In genomic region chr19:40864739-40865496, GRCh38 we compare ENCODE assay signal across 16 cellular contexts. TPM values are rescaled to one million over a fixed set of nuclear protein-coding genes. Genes with fewer than 3 reads are reported as not detected.
"Had no signal": no experiment of that assay in that cellular context is flagged by ENCODE, and none has a peak within 500 bp of the region (broad histone marks: within the 10 kb centered on the region; RNA-seq: fewer than 3 reads in every experiment).

No MANE protein-coding gene starts in this region.

RNA-seq across cellular contexts. Expression of gene CYP2A6, which starts 14.7 kb away (rescaled TPM):
- total RNA-seq: activated B cell treated with CpG ODN at 0.5 μM for 24 hours; activated T-helper 17 cell treated with anti-CD3 and anti-CD28 coated beads, Interleukin-2, amount 50 U/mL, for 72 hours; esophagus muscularis mucosa; left ventricle myocardium superior; mammary epithelial cell; naive thymus-derived CD8-positive, alpha-beta T cell; occipital lobe; pulmonary artery endothelial cell; right atrium auricular region; suprapubic skin; T-helper 1 cell treated with Interleukin-12 subunit alpha and Interleukin-12 subunit beta and Interleukin-4 antibody, amounts not matched to agents 30 ng/mL and 1 ng/mL, for 36 hours; upper lobe of right lung had no signal
- polyA plus RNA-seq: mammary epithelial cell; naive thymus-derived CD8-positive, alpha-beta T cell; spleen had no signal

RNA-seq across cellular contexts. Expression of gene CYP2A7, which starts 17.1 kb away (rescaled TPM):
- total RNA-seq: activated B cell treated with CpG ODN at 0.5 μM for 24 hours; activated CD8-positive, alpha-beta T cell treated with anti-CD3 and anti-CD28 coated beads for 36 hours; activated T-cell treated with anti-CD3 and anti-CD28 coated beads, Interleukin-2, amount 50 U/mL, for 4 hours; activated T-helper 17 cell treated with anti-CD3 and anti-CD28 coated beads, Interleukin-2, amount 50 U/mL, for 72 hours; esophagus muscularis mucosa; gastrocnemius medialis; left ventricle myocardium superior; mammary epithelial cell; naive thymus-derived CD8-positive, alpha-beta T cell; pulmonary artery endothelial cell; right atrium auricular region; spleen; suprapubic skin; T-helper 1 cell treated with Interleukin-12 subunit alpha and Interleukin-12 subunit beta and Interleukin-4 antibody, amounts not matched to agents 30 ng/mL and 1 ng/mL, for 36 hours had no signal
- polyA plus RNA-seq: mammary epithelial cell; naive thymus-derived CD8-positive, alpha-beta T cell; spleen had no signal
